In the genomic region with DNA sequence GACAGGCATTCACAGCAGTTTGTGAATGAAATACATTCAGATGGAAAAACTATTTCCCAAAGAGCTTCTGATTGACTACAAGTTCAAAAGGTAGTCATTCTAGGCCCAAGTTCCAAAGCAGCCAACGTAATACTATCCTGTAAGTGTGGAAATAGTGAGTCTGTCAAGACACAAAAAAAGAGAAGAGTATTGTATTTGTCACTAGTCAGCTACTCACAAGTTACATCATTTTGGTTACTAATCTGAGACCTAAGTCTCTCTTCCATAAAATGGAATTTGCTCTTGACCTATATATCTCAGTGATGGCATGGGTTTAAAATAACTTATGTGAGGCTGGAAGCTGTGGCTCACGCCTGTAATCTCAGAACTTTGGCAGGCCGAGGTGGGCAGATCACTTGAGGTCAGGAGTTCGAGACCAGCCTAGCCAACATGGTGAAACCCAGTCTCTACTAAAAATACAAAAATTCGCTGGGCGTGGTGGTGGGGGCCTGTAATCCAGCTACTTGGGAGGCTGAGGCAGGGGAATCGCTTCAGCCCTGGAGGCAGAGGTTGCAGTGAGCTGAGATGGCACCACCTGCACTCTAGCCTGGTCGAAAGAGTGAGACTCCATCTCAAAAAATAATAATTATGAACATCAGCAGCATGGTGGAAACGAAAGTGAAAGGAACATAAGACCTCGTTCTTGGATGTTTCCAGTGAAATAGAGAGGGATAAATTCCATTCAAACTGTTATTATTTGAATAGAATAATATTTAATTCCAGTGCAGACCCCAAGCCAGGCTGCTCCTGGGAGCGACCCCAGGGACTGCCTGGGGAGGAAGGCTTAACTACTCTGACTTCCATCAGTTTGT, we compare ENCODE assay signal across 8 cellular contexts. TPM values are rescaled to one million over a fixed set of nuclear protein-coding genes. Genes with fewer than 3 reads are reported as not detected.
DNase-seq lines count a peak whose midpoint lies in the region; ATAC-seq and TF ChIP-seq lines count a peak whose summit lies in the region.

No MANE protein-coding gene starts in this region.

- H4K20me1 ChIP-seq in OCI-LY7 (ENCODE audit: insufficient read depth, low read length) (peaks cover 37% of the 10 kb centered on the region), osteoblast (ENCODE audit: insufficient read depth, low read length) (peaks cover 3% of the 10 kb centered on the region)

- H3K9me2 ChIP-seq in OCI-LY7 (ENCODE audit: insufficient read depth, low read length): no peaks in the 10 kb centered on the region

- H3K4me3 Mint-ChIP-seq in CD4-positive, alpha-beta T cell: peak overlapping the region; percentile 84
- no peak overlapping the region for H3K4me3 Mint-ChIP-seq in progenitor cell of endocrine pancreas (ENCODE audit: low read depth)

- no peak overlapping the region for H2AFZ ChIP-seq in OCI-LY7 (ENCODE audit: low read length)
- H2AFZ ChIP-seq in osteoblast (ENCODE audit: low read length): no peak overlapping the region

- CTCF ChIA-PET in CD4-positive, alpha-beta T cell (lab: Charles Lee): interaction anchor here (0.6 to 7.9 kb wide), 6 partner anchors 11 to 1163 kb away, joined by 3 to 80 read pairs (median 4); a partner anchor contains a TSS
- CTCF ChIA-PET in OCI-LY7 (lab: Charles Lee; ENCODE audit: unreplicated experiment): interaction anchor here (1.0 kb wide), 1 partner anchor 13 kb away, joined by 3 read pairs; no protein-coding TSS in a partner anchor

- H3K27ac Mint-ChIP-seq in CD4-positive, alpha-beta T cell: peak overlapping the region; percentile 99
- no peak overlapping the region for H3K27ac Mint-ChIP-seq in progenitor cell of endocrine pancreas

- H3K9me3 Mint-ChIP-seq in CD4-positive, alpha-beta T cell: no peaks in the 10 kb centered on the region
- peaks cover 11% of the 10 kb centered on the region for H3K9me3 Mint-ChIP-seq in progenitor cell of endocrine pancreas (ENCODE audit: low read depth)

- H3K4me3 ChIP-seq in OCI-LY7 (ENCODE audit: low read depth, low read length, poor library complexity, severe bottlenecking) (peak overlapping the region; percentile 75), colonic mucosa (peak overlapping the region; percentile 24), osteoblast (ENCODE audit: insufficient read depth, low read length) (peak overlapping the region; percentile 54)

- H3K9me3 ChIP-seq in CD4-positive, alpha-beta T cell (ENCODE audit: control insufficient read depth, low read length): no peaks in the 10 kb centered on the region
- H3K9me3 ChIP-seq in OCI-LY7 (ENCODE audit: low read length): no peaks in the 10 kb centered on the region
- H3K9me3 ChIP-seq in colonic mucosa: no peaks in the 10 kb centered on the region
- H3K9me3 ChIP-seq in osteoblast (ENCODE audit: low read depth, low read length): no peaks in the 10 kb centered on the region

- H3K36me3 ChIP-seq in OCI-LY7 (ENCODE audit: insufficient read depth, low read length): peaks cover 13% of the 10 kb centered on the region
- H3K36me3 ChIP-seq in colonic mucosa: no peaks in the 10 kb centered on the region
- H3K36me3 ChIP-seq in osteoblast (ENCODE audit: insufficient read depth, low read length): no peaks in the 10 kb centered on the region

- ATAC-seq in CD4-positive, alpha-beta T cell (ENCODE audit: poor library complexity): no peak

- peak overlapping the region; percentile 21 to 56 for H3K9ac ChIP-seq in colonic mucosa (ENCODE audit: low read depth in 2 of 2, low read length in 2 of 2)

- no TSS peak for BruUV-seq in OCI-LY7 (replicated peaks; lab: Mats Ljungman, UMichigan)

- no peaks in the 10 kb centered on the region for H3K27me3 ChIP-seq in CD4-positive, alpha-beta T cell (ENCODE audit: control insufficient read depth, insufficient read depth, low read length)
- no peaks in the 10 kb centered on the region for H3K27me3 ChIP-seq in colonic mucosa
- no peaks in the 10 kb centered on the region for H3K27me3 ChIP-seq in osteoblast (ENCODE audit: insufficient read depth, low read length)

- H3K27ac ChIP-seq in CD4-positive, alpha-beta T cell (ENCODE audit: low read depth, low read length): no peak overlapping the region
- H3K27ac ChIP-seq in OCI-LY7 (ENCODE audit: low read depth, low read length, poor library complexity, severe bottlenecking): no peak overlapping the region
- peak overlapping the region; percentile 69 for H3K27ac ChIP-seq in colonic mucosa
- peak overlapping the region; percentile 100 for H3K27ac ChIP-seq in osteoblast (ENCODE audit: low read depth, low read length)

- H3K79me2 ChIP-seq in OCI-LY7 (ENCODE audit: insufficient read depth, low read depth, low read length) (peaks cover 91% of the 10 kb centered on the region), osteoblast (ENCODE audit: insufficient read depth, low read length) (peaks cover 87% of the 10 kb centered on the region)

- H3K27me3 Mint-ChIP-seq in CD4-positive, alpha-beta T cell: no peaks in the 10 kb centered on the region
- H3K27me3 Mint-ChIP-seq in progenitor cell of endocrine pancreas: no peaks in the 10 kb centered on the region

- peaks cover 18% of the 10 kb centered on the region for H3K36me3 Mint-ChIP-seq in CD4-positive, alpha-beta T cell (ENCODE audit: low read depth)
- H3K36me3 Mint-ChIP-seq in progenitor cell of endocrine pancreas (ENCODE audit: insufficient read depth): peaks cover 8% of the 10 kb centered on the region

- POLR2A ChIA-PET in CD4-positive, alpha-beta T cell (lab: Charles Lee): interaction anchor here (0.7 to 2.5 kb wide), 4 partner anchors 11 to 1134 kb away, joined by 3 to 15 read pairs (median 5); a partner anchor contains a TSS
- POLR2A ChIA-PET in OCI-LY7 (lab: Charles Lee): interaction anchor here (0.6 to 1.3 kb wide), 4 partner anchors 11 to 135 kb away, joined by 3 to 5 read pairs (median 4); no protein-coding TSS in a partner anchor

- no peak for DNase-seq in CD4-positive, alpha-beta T cell
- DNase-seq in OCI-LY7 (ENCODE audit: low spot score): peak; percentile 6
- no peak for DNase-seq in colonic mucosa
- DNase-seq in osteoblast (ENCODE audit: insufficient read length, low spot score, missing footprints): no peak
- DNase-seq in progenitor cell of endocrine pancreas (ENCODE audit: low spot score, unreplicated experiment): no peak
- no peak for DNase-seq in posterior vena cava (ENCODE audit: low spot score)
- DNase-seq in AG08396 (ENCODE audit: low spot score): no peak
- no peak for DNase-seq in NCI-H69 (lab: John Stamatoyannopoulos, UW)

- peaks cover 57% of the 10 kb centered on the region for H3K4me1 Mint-ChIP-seq in CD4-positive, alpha-beta T cell (ENCODE audit: low read depth)
- H3K4me1 Mint-ChIP-seq in progenitor cell of endocrine pancreas (ENCODE audit: low read depth): peaks cover 19% of the 10 kb centered on the region

- H3K4me2 ChIP-seq in OCI-LY7 (ENCODE audit: low read length): peak overlapping the region; percentile 95
- peak overlapping the region; percentile 94 for H3K4me2 ChIP-seq in osteoblast (ENCODE audit: insufficient read depth, low read length)

- peaks cover 28% of the 10 kb centered on the region for H3K4me1 ChIP-seq in OCI-LY7 (ENCODE audit: insufficient read depth, low read length, poor library complexity, severe bottlenecking)
- peaks cover 5% of the 10 kb centered on the region for H3K4me1 ChIP-seq in colonic mucosa
- peaks cover 25% of the 10 kb centered on the region for H3K4me1 ChIP-seq in osteoblast (ENCODE audit: insufficient read depth, low read length)

- no peak for TF ChIP-seq CTCF in CD4-positive, alpha-beta T cell (IDR thresholded peaks at IDR 0.05)
- no peak for TF ChIP-seq CTCF in OCI-LY7 (conservative IDR thresholded peaks at IDR 0.05; ENCODE audit: low read length)
- TF ChIP-seq CTCF in colonic mucosa (IDR thresholded peaks at IDR 0.05): no peak
- TF ChIP-seq CTCF in osteoblast (IDR thresholded peaks at IDR 0.05; ENCODE audit: extremely low read depth, low read depth, low read length): no peak
- no peak for TF ChIP-seq CTCF in progenitor cell of endocrine pancreas (IDR thresholded peaks at IDR 0.05; ENCODE audit: unreplicated experiment)

- intact Hi-C loops in CD4-positive, alpha-beta T cell (cut with DNase I, micrococcal nuclease): loop anchor here in 1 of 2 experiments (10.0 kb wide), 3 partner anchors 199 to 1161 kb away; a partner anchor contains a TSS
- intact Hi-C loops in OCI-LY7 (cut with micrococcal nuclease; ENCODE audit: unreplicated experiment): loop anchor here (10.0 kb wide), 1 partner anchor 731 kb away; no protein-coding TSS in a partner anchor
- intact Hi-C loops in colonic mucosa (cut with DNase I): no loop called here
- intact Hi-C loops in posterior vena cava (cut with DNase I): loop anchor here in 1 of 2 donors (10.0 kb wide), 1 partner anchor 71 kb away; a partner anchor contains a TSS

RNA-seq across cellular contexts. Expression of a gene that starts 2.9 kb away (rescaled TPM):
- 10 to 100 TPM; 67.7 to 68.8 TPM for total RNA-seq in CD4-positive, alpha-beta T cell
- 61.3 and 99.8 TPM in 2 replicates for total RNA-seq in OCI-LY7 (2014; rRNA removed; shearing (Covaris generic))
- total RNA-seq in OCI-LY7 (2022): 89.1 and 94.5 TPM in 2 replicates
- 10 to 100 TPM; 59.4 to 81.6 TPM for total RNA-seq in colonic mucosa
- total RNA-seq in osteoblast: 13.6 and 18.5 TPM in 2 replicates
- 56.5 and 58.5 TPM in 2 replicates for total RNA-seq in progenitor cell of endocrine pancreas
- 10 to 100 TPM; 34.8 to 46.1 TPM for total RNA-seq in posterior vena cava

RNA-seq across cellular contexts. Expression of a gene that starts 3.2 kb away (rescaled TPM):
- 1 to 10 TPM; 8.7 to 9.7 TPM for total RNA-seq in CD4-positive, alpha-beta T cell
- total RNA-seq in OCI-LY7 (2014; rRNA removed; shearing (Covaris generic)): 52.4 and 97.3 TPM in 2 replicates
- 51.8 and 58.8 TPM in 2 replicates for total RNA-seq in OCI-LY7 (2022)
- 10 to 100 TPM in 1 of 2 donors, 1 to 10 TPM in 1; 9.3 to 28.7 TPM for total RNA-seq in colonic mucosa
- total RNA-seq in osteoblast: 19.9 and 20.6 TPM in 2 replicates
- total RNA-seq in progenitor cell of endocrine pancreas: 25.8 and 27.4 TPM in 2 replicates
- 1 to 10 TPM; 4.2 to 6.4 TPM for total RNA-seq in posterior vena cava

RNA-seq across cellular contexts. Expression of a gene that starts 31.8 kb away (rescaled TPM):
- total RNA-seq in CD4-positive, alpha-beta T cell: 10 to 100 TPM; 29.9 to 31.7 TPM
- total RNA-seq in OCI-LY7 (2014; rRNA removed; shearing (Covaris generic)): 13.6 and 15.0 TPM in 2 replicates
- 23.7 and 26.1 TPM in 2 replicates for total RNA-seq in OCI-LY7 (2022)
- total RNA-seq in colonic mucosa: 10 to 100 TPM; 23.9 to 26.3 TPM
- 61.2 and 64.5 TPM in 2 replicates for total RNA-seq in osteoblast
- total RNA-seq in progenitor cell of endocrine pancreas: 47.1 and 50.1 TPM in 2 replicates
- 10 to 100 TPM; 24.8 to 27.3 TPM for total RNA-seq in posterior vena cava

Comparison
In these comparisons a context has a peak if more than half of its experiments do, and no peak if none do; other contexts are left out.
1. H3K27ac ChIP-seq: peak in colonic mucosa (single experiment) and osteoblast (single experiment); none in CD4-positive, alpha-beta T cell (single experiment) and OCI-LY7 (single experiment).
2. H3K4me3 ChIP-seq: peak in every context shown above with its lines; median percentile 75 in OCI-LY7; 54 in osteoblast; 24 in colonic mucosa.